In genomic region chr16:84554627-84555328, GRCh38 we compare ENCODE assay signal across 21 cellular contexts. TPM values are rescaled to one million over a fixed set of nuclear protein-coding genes. Genes with fewer than 3 reads are reported as not detected.
A peak's percentile ranks its signal among the peaks of the same experiment; 100 is the strongest.
DNase-seq lines count a peak whose midpoint lies in the region; ATAC-seq lines count a peak whose summit lies in the region.
"Had no signal": no experiment of that assay in that cellular context is flagged by ENCODE, and none has a peak within 500 bp of the region (broad histone marks: within the 10 kb centered on the region; RNA-seq: fewer than 3 reads in every experiment).

No MANE protein-coding gene starts in this region.

- H3K4me3 ChIP-seq in CD8-positive, alpha-beta memory T cell (ENCODE audit: low read length) = no peak overlapping the region
- peak overlapping the region; percentile 81 for H3K4me3 ChIP-seq in naive thymus-derived CD4-positive, alpha-beta T cell (ENCODE audit: low read length)
- H3K4me3 ChIP-seq: breast epithelium, smooth muscle cell had no signal

- DNase-seq in T-helper 2 cell treated with Interferon-gamma antibody and Interleukin-4, amounts not matched to agents 5 μg/mL and 100 μg/mL, for 36 hours (ENCODE audit: low spot score) = no peak
- no peak for DNase-seq in T-helper 2 cell
- DNase-seq in CD8-positive, alpha-beta memory T cell = no peak
- DNase-seq in activated T-helper 2 cell treated with anti-CD3 and anti-CD28 coated beads, Interferon-gamma antibody, Interleukin-2, Interleukin-4, amounts not matched to agents 10 μg/mL and 5 μg/mL and 100 μg/mL, durations not matched to agents 14 hours and 24 hours and 36 hours (ENCODE audit: low spot score) = no peak
- no peak for DNase-seq in naive thymus-derived CD4-positive, alpha-beta T cell
- no peak for DNase-seq in HuH-7.5 (ENCODE audit: low spot score)
- DNase-seq in OCI-M2 (lab: John Stamatoyannopoulos, UW; ENCODE audit: unreplicated experiment) = no peak
- no peak for DNase-seq in NCI-H1105 (lab: John Stamatoyannopoulos, UW)
- DNase-seq: activated CD4-positive, alpha-beta T cell treated with anti-CD3 and anti-CD28 coated beads for 36 hours; BE2C; cortex of kidney; DMS153; GDM1; HCEC 1CT; NCI-H1105 treated with DMSO at 0.1 percent for 48 hours; RPMI8226; SK-N-SH; upper lobe of left lung had no signal

- intact Hi-C loops in activated T-helper 2 cell treated with anti-CD3 and anti-CD28 coated beads, Interferon-gamma antibody, Interleukin-2, Interleukin-4, amounts not matched to agents 10 μg/mL and 5 μg/mL and 100 μg/mL, durations not matched to agents 14 hours and 24 hours and 36 hours (cut with micrococcal nuclease) = loop anchor here (1.0 kb wide), 1 partner anchor 46 kb away; no protein-coding TSS in a partner anchor
- intact Hi-C loops in naive thymus-derived CD4-positive, alpha-beta T cell (cut with micrococcal nuclease) = loop anchor here (1.0 to 2.0 kb wide), 5 partner anchors 40 to 172 kb away; no protein-coding TSS in a partner anchor

- ATAC-seq in naive thymus-derived CD4-positive, alpha-beta T cell = no peak
- ATAC-seq: activated CD4-positive, alpha-beta T cell treated with anti-CD3 and anti-CD28 coated beads for 36 hours; left lobe of liver had no signal

- H3K27me3 ChIP-seq in CD8-positive, alpha-beta memory T cell (ENCODE audit: insufficient read depth, low read length, poor library complexity, severe bottlenecking) = no peaks in the 10 kb centered on the region
- H3K27me3 ChIP-seq in naive thymus-derived CD4-positive, alpha-beta T cell (ENCODE audit: control insufficient read depth in 2 of 2, insufficient read depth in 2 of 2, low read length in 2 of 2) = no peaks in the 10 kb centered on the region
- H3K27me3 ChIP-seq: breast epithelium, upper lobe of left lung had no signal

- H3K36me3 Mint-ChIP-seq in T-helper 2 cell treated with Interferon-gamma antibody and Interleukin-4, amounts not matched to agents 5 μg/mL and 100 μg/mL, for 36 hours (ENCODE audit: low read depth) = peaks cover 25% of the 10 kb centered on the region
- H3K36me3 Mint-ChIP-seq in CD8-positive, alpha-beta memory T cell = peaks cover 0 to 1% (median 0%) of the 10 kb centered on the region in 3 donors
- H3K36me3 Mint-ChIP-seq in activated T-helper 2 cell treated with anti-CD3 and anti-CD28 coated beads, Interferon-gamma antibody, Interleukin-2, Interleukin-4, amounts not matched to agents 10 μg/mL and 5 μg/mL and 100 μg/mL, durations not matched to agents 14 hours and 24 hours and 36 hours (ENCODE audit: low read depth) = peaks cover 16% of the 10 kb centered on the region
- peaks cover 0 to 30% (median 0%) of the 10 kb centered on the region in 5 donors for H3K36me3 Mint-ChIP-seq in naive thymus-derived CD4-positive, alpha-beta T cell

- POLR2A ChIA-PET in CD8-positive, alpha-beta memory T cell (lab: Charles Lee) = interaction anchor here (0.7 to 3.3 kb wide), 7 partner anchors 36 to 63 kb away, joined by 3 to 30 read pairs (median 6); partner anchors contain the start of gene COTL1
- POLR2A ChIA-PET in naive thymus-derived CD4-positive, alpha-beta T cell (lab: Charles Lee) = interaction anchor here (0.6 to 4.8 kb wide), 15 partner anchors 8 to 93 kb away, joined by 3 to 29 read pairs (median 7); partner anchors contain the start of gene COTL1

- peaks cover 42% of the 10 kb centered on the region for H3K4me1 Mint-ChIP-seq in T-helper 2 cell treated with Interferon-gamma antibody and Interleukin-4, amounts not matched to agents 5 μg/mL and 100 μg/mL, for 36 hours (ENCODE audit: low read depth)
- peaks cover 43 to 60% (median 48%) of the 10 kb centered on the region in 3 donors for H3K4me1 Mint-ChIP-seq in CD8-positive, alpha-beta memory T cell
- peaks cover 51% of the 10 kb centered on the region for H3K4me1 Mint-ChIP-seq in activated T-helper 2 cell treated with anti-CD3 and anti-CD28 coated beads, Interferon-gamma antibody, Interleukin-2, Interleukin-4, amounts not matched to agents 10 μg/mL and 5 μg/mL and 100 μg/mL, durations not matched to agents 14 hours and 24 hours and 36 hours (ENCODE audit: low read depth)
- peaks cover 16 to 57% (median 50%) of the 10 kb centered on the region in 7 donors for H3K4me1 Mint-ChIP-seq in naive thymus-derived CD4-positive, alpha-beta T cell

- no peaks in the 10 kb centered on the region for H3K9me3 ChIP-seq in CD8-positive, alpha-beta memory T cell (ENCODE audit: low read length)
- no peaks in the 10 kb centered on the region for H3K9me3 ChIP-seq in naive thymus-derived CD4-positive, alpha-beta T cell (ENCODE audit: control insufficient read depth in 2 of 3, low read length in 3 of 3)
- H3K9me3 ChIP-seq: BE2C, breast epithelium, SK-N-SH, upper lobe of left lung had no signal

- H3K9me3 Mint-ChIP-seq in T-helper 2 cell treated with Interferon-gamma antibody and Interleukin-4, amounts not matched to agents 5 μg/mL and 100 μg/mL, for 36 hours = no peaks in the 10 kb centered on the region
- no peaks in the 10 kb centered on the region for H3K9me3 Mint-ChIP-seq in CD8-positive, alpha-beta memory T cell
- no peaks in the 10 kb centered on the region for H3K9me3 Mint-ChIP-seq in activated T-helper 2 cell treated with anti-CD3 and anti-CD28 coated beads, Interferon-gamma antibody, Interleukin-2, Interleukin-4, amounts not matched to agents 10 μg/mL and 5 μg/mL and 100 μg/mL, durations not matched to agents 14 hours and 24 hours and 36 hours
- no peaks in the 10 kb centered on the region for H3K9me3 Mint-ChIP-seq in naive thymus-derived CD4-positive, alpha-beta T cell

- CTCF ChIA-PET in CD8-positive, alpha-beta memory T cell (lab: Charles Lee) = interaction anchor here (0.7 to 3.5 kb wide), 8 partner anchors 11 to 172 kb away, joined by 3 to 20 read pairs (median 4); no protein-coding TSS in a partner anchor
- CTCF ChIA-PET in naive thymus-derived CD4-positive, alpha-beta T cell (lab: Charles Lee) = interaction anchor here (1.4 to 2.6 kb wide), 6 partner anchors 36 to 68 kb away, joined by 3 to 9 read pairs (median 6); no protein-coding TSS in a partner anchor

- peak overlapping the region; percentile 94 for H3K27ac Mint-ChIP-seq in T-helper 2 cell treated with Interferon-gamma antibody and Interleukin-4, amounts not matched to agents 5 μg/mL and 100 μg/mL, for 36 hours
- H3K27ac Mint-ChIP-seq in CD8-positive, alpha-beta memory T cell = peak overlapping the region in 7 of 8 donors; percentile 88 to 95 (median 92)
- peak overlapping the region; percentile 91 for H3K27ac Mint-ChIP-seq in activated T-helper 2 cell treated with anti-CD3 and anti-CD28 coated beads, Interferon-gamma antibody, Interleukin-2, Interleukin-4, amounts not matched to agents 10 μg/mL and 5 μg/mL and 100 μg/mL, durations not matched to agents 14 hours and 24 hours and 36 hours
- H3K27ac Mint-ChIP-seq in naive thymus-derived CD4-positive, alpha-beta T cell = peak overlapping the region; percentile 65 to 100 (median 91)
- H3K27ac Mint-ChIP-seq: activated CD4-positive, alpha-beta T cell treated with anti-CD3 and anti-CD28 coated beads for 36 hours had no signal

- H3K27me3 Mint-ChIP-seq in T-helper 2 cell treated with Interferon-gamma antibody and Interleukin-4, amounts not matched to agents 5 μg/mL and 100 μg/mL, for 36 hours (ENCODE audit: low read depth) = no peaks in the 10 kb centered on the region
- H3K27me3 Mint-ChIP-seq in CD8-positive, alpha-beta memory T cell = no peaks in the 10 kb centered on the region
- H3K27me3 Mint-ChIP-seq in activated T-helper 2 cell treated with anti-CD3 and anti-CD28 coated beads, Interferon-gamma antibody, Interleukin-2, Interleukin-4, amounts not matched to agents 10 μg/mL and 5 μg/mL and 100 μg/mL, durations not matched to agents 14 hours and 24 hours and 36 hours (ENCODE audit: low read depth) = no peaks in the 10 kb centered on the region
- no peaks in the 10 kb centered on the region for H3K27me3 Mint-ChIP-seq in naive thymus-derived CD4-positive, alpha-beta T cell
- H3K27me3 Mint-ChIP-seq: activated CD4-positive, alpha-beta T cell treated with anti-CD3 and anti-CD28 coated beads for 36 hours had no signal

- no peaks in the 10 kb centered on the region for H3K36me3 ChIP-seq in CD8-positive, alpha-beta memory T cell (ENCODE audit: insufficient read depth, low read length)
- no peaks in the 10 kb centered on the region for H3K36me3 ChIP-seq in naive thymus-derived CD4-positive, alpha-beta T cell (ENCODE audit: control insufficient read depth in 2 of 3, insufficient read depth in 3 of 3, low read length in 3 of 3)
- H3K36me3 ChIP-seq: BE2C, breast epithelium, upper lobe of left lung had no signal

- H3K4me3 Mint-ChIP-seq in T-helper 2 cell treated with Interferon-gamma antibody and Interleukin-4, amounts not matched to agents 5 μg/mL and 100 μg/mL, for 36 hours = peak overlapping the region; percentile 94
- peak overlapping the region in 4 of 7 donors; percentile 53 to 96 (median 84) for H3K4me3 Mint-ChIP-seq in CD8-positive, alpha-beta memory T cell
- H3K4me3 Mint-ChIP-seq in activated T-helper 2 cell treated with anti-CD3 and anti-CD28 coated beads, Interferon-gamma antibody, Interleukin-2, Interleukin-4, amounts not matched to agents 10 μg/mL and 5 μg/mL and 100 μg/mL, durations not matched to agents 14 hours and 24 hours and 36 hours (ENCODE audit: low read depth) = peak overlapping the region; percentile 52
- peak overlapping the region in 6 of 10 donors; percentile 81 to 97 (median 91) for H3K4me3 Mint-ChIP-seq in naive thymus-derived CD4-positive, alpha-beta T cell
- H3K4me3 Mint-ChIP-seq: activated CD4-positive, alpha-beta T cell treated with anti-CD3 and anti-CD28 coated beads for 36 hours had no signal

- H3K4me1 ChIP-seq in CD8-positive, alpha-beta memory T cell (ENCODE audit: insufficient read depth, low read length) = peaks cover 52% of the 10 kb centered on the region
- peaks cover 40 to 45% of the 10 kb centered on the region in 2 donors for H3K4me1 ChIP-seq in naive thymus-derived CD4-positive, alpha-beta T cell (ENCODE audit: control insufficient read depth in 2 of 2, insufficient read depth in 2 of 2, low read length in 2 of 2)
- H3K4me1 ChIP-seq: BE2C, breast epithelium, upper lobe of left lung had no signal

- H3K27ac ChIP-seq in CD8-positive, alpha-beta memory T cell (ENCODE audit: low read depth, low read length) = no peak overlapping the region
- H3K27ac ChIP-seq in naive thymus-derived CD4-positive, alpha-beta T cell (ENCODE audit: low read depth, low read length) = peak overlapping the region; percentile 76
- H3K27ac ChIP-seq: breast epithelium, upper lobe of left lung had no signal

RNA-seq across cellular contexts. Expression of gene MEAK7, which starts 50.3 kb away (rescaled TPM):
- 1 to 10 TPM; 6.7 to 7.7 TPM for total RNA-seq in CD8-positive, alpha-beta memory T cell
- polyA plus RNA-seq in CD8-positive, alpha-beta memory T cell = 7.8 TPM
- total RNA-seq in activated T-helper 2 cell treated with anti-CD3 and anti-CD28 coated beads, Interferon-gamma antibody, Interleukin-2, Interleukin-4, amounts not matched to agents 10 μg/mL and 5 μg/mL and 100 μg/mL, durations not matched to agents 14 hours and 24 hours and 36 hours = 15.4 and 19.4 TPM in 2 replicates
- 10 to 100 TPM in 2 of 5 experiments, 1 to 10 TPM in 3; 6.3 to 56.1 (median 9.3) TPM for total RNA-seq in naive thymus-derived CD4-positive, alpha-beta T cell
- polyA plus RNA-seq in naive thymus-derived CD4-positive, alpha-beta T cell = 1 to 10 TPM; 4.0 to 9.3 TPM
